ENCODE assay signal across 22 cellular contexts in genomic region chr1:117069220-117069844, GRCh38. TPM values are rescaled to one million over a fixed set of nuclear protein-coding genes. Genes with fewer than 3 reads are reported as not detected.
DNase-seq lines count a peak whose midpoint lies in the region; ATAC-seq and TF ChIP-seq lines count a peak whose summit lies in the region.
"Had no signal": no experiment of that assay in that cellular context is flagged by ENCODE, and none has a peak within 500 bp of the region (broad histone marks: within the 10 kb centered on the region; RNA-seq: fewer than 3 reads in every experiment).

No MANE protein-coding gene starts in this region.

- 85 to 95% methylated on average over 3 to 4 of the region's 4 CpGs for WGBS in gastroesophageal sphincter (ENCODE audit: low coverage in 1 of 2), 2 donors

- no peak overlapping the region for H3K4me2 ChIP-seq in neural progenitor cell

- no peaks in the 10 kb centered on the region for H3K27me3 Mint-ChIP-seq in activated CD4-positive, alpha-beta T cell treated with anti-CD3 and anti-CD28 coated beads for 36 hours
- no peaks in the 10 kb centered on the region for H3K27me3 Mint-ChIP-seq in HFFc6 (ENCODE audit: insufficient read depth)
- H3K27me3 Mint-ChIP-seq in activated T-helper 2 cell treated with anti-CD3 and anti-CD28 coated beads, Interferon-gamma antibody, Interleukin-2, Interleukin-4, amounts not matched to agents 10 μg/mL and 5 μg/mL and 100 μg/mL, durations not matched to agents 14 hours and 24 hours and 36 hours (ENCODE audit: low read depth), result no peaks in the 10 kb centered on the region
- peaks cover 2% of the 10 kb centered on the region for H3K27me3 Mint-ChIP-seq in neural progenitor cell (ENCODE audit: insufficient read depth, low read depth)

- peaks cover 16% of the 10 kb centered on the region for H3K79me2 ChIP-seq in neural progenitor cell (ENCODE audit: low read depth)

- H3K36me3 ChIP-seq in neural progenitor cell (no peaks in the 10 kb centered on the region), gastroesophageal sphincter (no peaks in the 10 kb centered on the region)
- H3K36me3 ChIP-seq: transverse colon had no signal

- peak; percentile 49 for TF ChIP-seq CTCF in HFFc6 (IDR thresholded peaks at IDR 0.05)
- no peak for TF ChIP-seq CTCF in neural progenitor cell (IDR thresholded peaks at IDR 0.05)
- no peak for TF ChIP-seq CTCF in gastroesophageal sphincter (IDR thresholded peaks at IDR 0.05)

- H3K27ac ChIP-seq in neural progenitor cell, result no peak overlapping the region
- no peak overlapping the region for H3K27ac ChIP-seq in gastroesophageal sphincter
- H3K27ac ChIP-seq: epithelial cell of prostate, stomach, transverse colon had no signal

- H3K4me3 ChIP-seq in neural progenitor cell (no peak overlapping the region), gastroesophageal sphincter (no peak overlapping the region)
- H3K4me3 ChIP-seq: stomach, transverse colon had no signal

- H3K36me3 Mint-ChIP-seq in activated CD4-positive, alpha-beta T cell treated with anti-CD3 and anti-CD28 coated beads for 36 hours (ENCODE audit: low read depth), result peaks cover 52% of the 10 kb centered on the region
- no peaks in the 10 kb centered on the region for H3K36me3 Mint-ChIP-seq in HFFc6 (ENCODE audit: low read depth)
- peaks cover 68% of the 10 kb centered on the region for H3K36me3 Mint-ChIP-seq in activated T-helper 2 cell treated with anti-CD3 and anti-CD28 coated beads, Interferon-gamma antibody, Interleukin-2, Interleukin-4, amounts not matched to agents 10 μg/mL and 5 μg/mL and 100 μg/mL, durations not matched to agents 14 hours and 24 hours and 36 hours (ENCODE audit: low read depth)
- H3K36me3 Mint-ChIP-seq in neural progenitor cell, result peaks cover 2% of the 10 kb centered on the region

- no peak overlapping the region for H3K9ac ChIP-seq in neural progenitor cell

- no peaks in the 10 kb centered on the region for H3K9me3 Mint-ChIP-seq in activated CD4-positive, alpha-beta T cell treated with anti-CD3 and anti-CD28 coated beads for 36 hours (ENCODE audit: low read depth)
- H3K9me3 Mint-ChIP-seq in HFFc6 (no peaks in the 10 kb centered on the region), neural progenitor cell (no peaks in the 10 kb centered on the region)
- no peaks in the 10 kb centered on the region for H3K9me3 Mint-ChIP-seq in activated T-helper 2 cell treated with anti-CD3 and anti-CD28 coated beads, Interferon-gamma antibody, Interleukin-2, Interleukin-4, amounts not matched to agents 10 μg/mL and 5 μg/mL and 100 μg/mL, durations not matched to agents 14 hours and 24 hours and 36 hours

- TF ChIP-seq POLR2A in gastroesophageal sphincter (IDR thresholded peaks at IDR 0.05), result no peak

- no peaks in the 10 kb centered on the region for H3K4me1 ChIP-seq in neural progenitor cell
- no peaks in the 10 kb centered on the region for H3K4me1 ChIP-seq in gastroesophageal sphincter

- intact Hi-C loops in activated CD4-positive, alpha-beta T cell treated with anti-CD3 and anti-CD28 coated beads for 36 hours (cut with DNase I, micrococcal nuclease), result loop anchor here (5.0 to 10.0 kb wide), 3 partner anchors 295 to 688 kb away; partner anchors contain the start of gene MAN1A2 (in 1 of the 2)
- intact Hi-C loops in activated T-helper 2 cell treated with anti-CD3 and anti-CD28 coated beads, Interferon-gamma antibody, Interleukin-2, Interleukin-4, amounts not matched to agents 10 μg/mL and 5 μg/mL and 100 μg/mL, durations not matched to agents 14 hours and 24 hours and 36 hours (cut with micrococcal nuclease), result loop anchor here (10.0 kb wide), 1 partner anchor 825 kb away; no protein-coding TSS in a partner anchor

- no peak for DNase-seq in activated CD4-positive, alpha-beta T cell treated with anti-CD3 and anti-CD28 coated beads for 36 hours
- no peak for DNase-seq in activated CD4-positive, alpha-beta T cell treated with anti-CD3 and anti-CD28 coated beads for 1 hour
- no peak for DNase-seq in HFFc6
- no peak for DNase-seq in activated T-helper 2 cell treated with anti-CD3 and anti-CD28 coated beads, Interferon-gamma antibody, Interleukin-2, Interleukin-4, amounts not matched to agents 10 μg/mL and 5 μg/mL and 100 μg/mL, durations not matched to agents 14 hours and 24 hours and 36 hours (ENCODE audit: low spot score)
- DNase-seq in neural progenitor cell (ENCODE audit: low spot score), result no peak
- DNase-seq: activated CD4-positive, alpha-beta T cell treated with anti-CD3 and anti-CD28 coated beads for 4 hours; activated CD8-positive, alpha-beta memory T cell treated with anti-CD3 and anti-CD28 coated beads, Interleukin-2, amount 50 U/mL, for 48 hours; activated gamma-delta T cell; BE2C; Calu3; GDM1; NCI-H1417 treated with DMSO at 0.1 percent for 48 hours; NCI-H526; small intestine; stimulated activated CD4-positive, alpha-beta T cell treated with anti-CD3 and anti-CD28 coated beads, Interleukin-4, amount 100 ng/mL, for 1 hour; stomach; SW 1271; transverse colon had no signal

- no peak overlapping the region for H3K4me3 Mint-ChIP-seq in activated CD4-positive, alpha-beta T cell treated with anti-CD3 and anti-CD28 coated beads for 36 hours
- H3K4me3 Mint-ChIP-seq in HFFc6, result no peak overlapping the region
- H3K4me3 Mint-ChIP-seq in activated T-helper 2 cell treated with anti-CD3 and anti-CD28 coated beads, Interferon-gamma antibody, Interleukin-2, Interleukin-4, amounts not matched to agents 10 μg/mL and 5 μg/mL and 100 μg/mL, durations not matched to agents 14 hours and 24 hours and 36 hours (ENCODE audit: low read depth), result no peak overlapping the region
- H3K4me3 Mint-ChIP-seq in neural progenitor cell, result no peak overlapping the region

- H3K27me3 ChIP-seq in neural progenitor cell (no peaks in the 10 kb centered on the region), gastroesophageal sphincter (no peaks in the 10 kb centered on the region)
- H3K27me3 ChIP-seq: BE2C, stomach, transverse colon had no signal

- H3F3A ChIP-seq in neural progenitor cell (ENCODE audit: low read depth), result no peaks in the 10 kb centered on the region

- no peaks in the 10 kb centered on the region for H3K9me3 ChIP-seq in neural progenitor cell (ENCODE audit: low read depth)
- H3K9me3 ChIP-seq in gastroesophageal sphincter, result no peaks in the 10 kb centered on the region
- H3K9me3 ChIP-seq: BE2C, stomach, transverse colon had no signal

- CTCF ChIA-PET in activated CD4-positive, alpha-beta T cell treated with anti-CD3 and anti-CD28 coated beads for 36 hours (lab: Charles Lee), result interaction anchor here (0.8 to 8.8 kb wide), 7 partner anchors 13 to 686 kb away, joined by 3 to 89 read pairs (median 3); no protein-coding TSS in a partner anchor

- ATAC-seq in activated CD4-positive, alpha-beta T cell treated with anti-CD3 and anti-CD28 coated beads for 36 hours, result peak; percentile 33
- no peak for ATAC-seq in HG02623 (IDR thresholded peaks at IDR 0.05; ENCODE audit: unreplicated experiment)
- ATAC-seq in gastroesophageal sphincter, result no peak
- no peak for ATAC-seq in HG03280 (IDR thresholded peaks at IDR 0.05; ENCODE audit: unreplicated experiment)

- POLR2A ChIA-PET in activated CD4-positive, alpha-beta T cell treated with anti-CD3 and anti-CD28 coated beads for 36 hours (lab: Charles Lee), result no interaction called here

- H3K4me1 Mint-ChIP-seq in activated CD4-positive, alpha-beta T cell treated with anti-CD3 and anti-CD28 coated beads for 36 hours, result peaks cover 26% of the 10 kb centered on the region
- H3K4me1 Mint-ChIP-seq in HFFc6 (ENCODE audit: low read depth), result peaks cover 11% of the 10 kb centered on the region
- peaks cover 36% of the 10 kb centered on the region for H3K4me1 Mint-ChIP-seq in activated T-helper 2 cell treated with anti-CD3 and anti-CD28 coated beads, Interferon-gamma antibody, Interleukin-2, Interleukin-4, amounts not matched to agents 10 μg/mL and 5 μg/mL and 100 μg/mL, durations not matched to agents 14 hours and 24 hours and 36 hours (ENCODE audit: low read depth)
- peaks cover 4% of the 10 kb centered on the region for H3K4me1 Mint-ChIP-seq in neural progenitor cell

- H2AFZ ChIP-seq in neural progenitor cell (replicated peaks), result no peak overlapping the region

- H4K20me1 ChIP-seq in neural progenitor cell (ENCODE audit: low read depth), result no peaks in the 10 kb centered on the region

- no peak for TF ChIP-seq EP300 in gastroesophageal sphincter (IDR thresholded peaks at IDR 0.05)

- H3K27ac Mint-ChIP-seq in activated CD4-positive, alpha-beta T cell treated with anti-CD3 and anti-CD28 coated beads for 36 hours, result no peak overlapping the region
- no peak overlapping the region for H3K27ac Mint-ChIP-seq in HFFc6
- H3K27ac Mint-ChIP-seq in activated T-helper 2 cell treated with anti-CD3 and anti-CD28 coated beads, Interferon-gamma antibody, Interleukin-2, Interleukin-4, amounts not matched to agents 10 μg/mL and 5 μg/mL and 100 μg/mL, durations not matched to agents 14 hours and 24 hours and 36 hours, result peak overlapping the region; percentile 1
- peak overlapping the region; percentile 8 for H3K27ac Mint-ChIP-seq in neural progenitor cell

RNA-seq across cellular contexts. Expression of gene TTF2, which starts 9.2 kb away (rescaled TPM):
- 100 to 1,000 TPM in 1 of 2 experiments, 10 to 100 TPM in 1; 99.7 to 108 TPM for total RNA-seq in activated CD4-positive, alpha-beta T cell treated with anti-CD3 and anti-CD28 coated beads for 36 hours
- 10 to 100 TPM; 18.7 to 28.6 (median 24.2) TPM for total RNA-seq in HFFc6 (2021; fragmentation: NEBNext Ultra II Directional; extraction: Animal tissue kit (Norgen Biotek cat#: 25700))
- total RNA-seq in activated T-helper 2 cell treated with anti-CD3 and anti-CD28 coated beads, Interferon-gamma antibody, Interleukin-2, Interleukin-4, amounts not matched to agents 10 μg/mL and 5 μg/mL and 100 μg/mL, durations not matched to agents 14 hours and 24 hours and 36 hours, result 98.4 and 103 TPM in 2 replicates
- total RNA-seq in neural progenitor cell (ENCODE audit: low replicate concordance), result 36.1 and 38.2 TPM in 2 replicates
- total RNA-seq in gastroesophageal sphincter, result 10 to 100 TPM in 2 of 4 donors, 1 to 10 TPM in 2; 5.6 to 21.1 (median 13.5) TPM

RNA-seq across cellular contexts. Expression of gene TRIM45, which starts 52.2 kb away (rescaled TPM):
- total RNA-seq in activated CD4-positive, alpha-beta T cell treated with anti-CD3 and anti-CD28 coated beads for 36 hours, result under 1 TPM; 0.37 to 0.62 TPM
- 1 to 10 TPM; 2.1 to 4.4 (median 3.6) TPM for total RNA-seq in HFFc6 (2021; fragmentation: NEBNext Ultra II Directional; extraction: Animal tissue kit (Norgen Biotek cat#: 25700))
- 1.5 and 1.8 TPM in 2 replicates for total RNA-seq in activated T-helper 2 cell treated with anti-CD3 and anti-CD28 coated beads, Interferon-gamma antibody, Interleukin-2, Interleukin-4, amounts not matched to agents 10 μg/mL and 5 μg/mL and 100 μg/mL, durations not matched to agents 14 hours and 24 hours and 36 hours
- total RNA-seq in neural progenitor cell (ENCODE audit: low replicate concordance) (15.7 and 19.0 TPM in 2 replicates), gastroesophageal sphincter (1 to 10 TPM; 1.3 to 5.1 (median 3.1) TPM)

Comparison
In these comparisons a context has a peak if more than half of its experiments do, and no peak if none do; other contexts are left out.
1. H3K27ac Mint-ChIP-seq: peak in activated T-helper 2 cell treated with anti-CD3 and anti-CD28 coated beads, Interferon-gamma antibody, Interleukin-2, Interleukin-4, amounts not matched to agents 10 μg/mL and 5 μg/mL and 100 μg/mL, durations not matched to agents 14 hours and 24 hours and 36 hours (single experiment) and neural progenitor cell (single experiment); none in activated CD4-positive, alpha-beta T cell treated with anti-CD3 and anti-CD28 coated beads for 36 hours (single experiment) and HFFc6 (single experiment).